Comparison of ENCODE assay signal across 22 cellular contexts in genomic region chr13:87234981-87235380, GRCh38.
DNase-seq lines count a peak whose midpoint lies in the region; ATAC-seq, FAIRE-seq and TF ChIP-seq lines count a peak whose summit lies in the region.
"Had no signal": no experiment of that assay in that cellular context is flagged by ENCODE, and none has a peak within 500 bp of the region (broad histone marks: within the 10 kb centered on the region; RNA-seq: fewer than 3 reads in every experiment).

No MANE protein-coding gene starts in this region.

- no peaks in the 10 kb centered on the region for H3K4me1 ChIP-seq in fibroblast of lung (ENCODE audit: control insufficient read depth, extremely low read depth, insufficient read depth, low read length)
- H3K4me1 ChIP-seq in gastrocnemius medialis = no peaks in the 10 kb centered on the region
- H3K4me1 ChIP-seq: left ventricle myocardium inferior, vagina had no signal

- H3K27me3 ChIP-seq in fibroblast of lung (ENCODE audit: control insufficient read depth, insufficient read depth, low read length) = no peaks in the 10 kb centered on the region
- no peaks in the 10 kb centered on the region for H3K27me3 ChIP-seq in gastrocnemius medialis
- H3K27me3 ChIP-seq: MG63, vagina had no signal

- no peaks in the 10 kb centered on the region for H3K79me2 ChIP-seq in fibroblast of lung (ENCODE audit: control insufficient read depth, insufficient read depth, low read length)

- TF ChIP-seq CTCF in fibroblast of lung (conservative IDR thresholded peaks at IDR 0.05 in 1 of 2, IDR thresholded peaks at IDR 0.05 in 1 of 2; ENCODE audit: low read depth in 1 of 2, low read length in 2 of 2) (no peak), gastrocnemius medialis (IDR thresholded peaks at IDR 0.05 in 4 of 5, conservative IDR thresholded peaks at IDR 0.05 in 1 of 5) (no peak)

- no peak overlapping the region for H2AFZ ChIP-seq in fibroblast of lung (ENCODE audit: low read length)

- no peak for TF ChIP-seq POLR2A in gastrocnemius medialis (IDR thresholded peaks at IDR 0.05)

- no peaks in the 10 kb centered on the region for H4K20me1 ChIP-seq in fibroblast of lung (ENCODE audit: control insufficient read depth, extremely low read depth, insufficient read depth, low read length)

- H3K9me3 ChIP-seq in fibroblast of lung (ENCODE audit: control insufficient read depth, insufficient read depth, low read depth, low read length) (no peaks in the 10 kb centered on the region), gastrocnemius medialis (no peaks in the 10 kb centered on the region)
- H3K9me3 ChIP-seq: MG63, vagina had no signal

- H3K36me3 ChIP-seq in fibroblast of lung (ENCODE audit: control insufficient read depth, insufficient read depth, low read length) (no peaks in the 10 kb centered on the region), gastrocnemius medialis (no peaks in the 10 kb centered on the region)
- H3K36me3 ChIP-seq: left ventricle myocardium inferior, MG63, vagina had no signal

- H3K9ac ChIP-seq in fibroblast of lung (ENCODE audit: insufficient read depth, low read length) = no peak overlapping the region

- ATAC-seq in HG03342 (IDR thresholded peaks at IDR 0.05; ENCODE audit: unreplicated experiment) (no peak), gastrocnemius medialis (no peak)
- ATAC-seq: activated CD4-positive, CD25-positive, alpha-beta regulatory T cell treated with anti-CD3 and anti-CD28 coated beads, Interleukin-2, amount 50 U/mL, for 24 hours; natural killer cell had no signal

- no peak for FAIRE-seq in urothelium cell line (lab: Jason Lieb, UNC)
- FAIRE-seq: GM18507 had no signal

- DNase-seq in KG1 (lab: John Stamatoyannopoulos, UW) (peak; percentile 14), RPMI8226 (peak; percentile 4), fibroblast of lung (ENCODE audit: low read depth in 2 of 2) (peak; percentile 76 to 95), urothelium cell line (ENCODE audit: low spot score) (peak; percentile 1), cerebellar cortex (ENCODE audit: low spot score) (no peak), gastrocnemius medialis (no peak)
- DNase-seq: activated CD8-positive, alpha-beta memory T cell treated with anti-CD3 and anti-CD28 coated beads, Interleukin-2, amount 50 U/mL, for 4 hours; activated naive CD4-positive, alpha-beta T cell treated with anti-CD3 and anti-CD28 coated beads, Interleukin-2, amount 50 U/mL, for 16 hours; CD4-positive, alpha-beta memory T cell; central memory CD4-positive, alpha-beta T cell; H7; hypothalamus; left ventricle myocardium inferior; MG63; natural killer cell; NK-92 treated with Interleukin-12 subunit alpha and Interleukin-12 subunit beta, amount 100 ng/mL, for 24 hours; stimulated activated CD4-positive, alpha-beta T cell treated with anti-CD3 and anti-CD28 coated beads, Interleukin-4, amount 100 ng/mL, for 24 hours; SW 1271 had no signal

- H3K27ac ChIP-seq in fibroblast of lung (ENCODE audit: insufficient read depth, low read length) = no peak overlapping the region
- no peak overlapping the region for H3K27ac ChIP-seq in gastrocnemius medialis
- H3K27ac ChIP-seq: left ventricle myocardium inferior, vagina had no signal

- H3K4me3 ChIP-seq in fibroblast of lung (replicated peaks in 1 of 4; ENCODE audit: control extremely low read depth in 1 of 4, insufficient read depth in 1 of 4, low read depth in 3 of 4, low read length in 4 of 4) (no peak overlapping the region), gastrocnemius medialis (no peak overlapping the region)
- H3K4me3 ChIP-seq: left ventricle myocardium inferior, MG63, vagina had no signal

- intact Hi-C loops in gastrocnemius medialis (cut with DNase I; ENCODE audit: low total_unique reads) = no loop called here

- H3K4me2 ChIP-seq in fibroblast of lung (ENCODE audit: extremely low read depth, insufficient read depth, low read length) = no peak overlapping the region

- in situ Hi-C loops in gastrocnemius medialis (cut with MboI; ENCODE audit: low sequenced_read_pairs in 4 of 4) = no loop called here

Comparison
In these comparisons a context has a peak if more than half of its experiments do, and no peak if none do; other contexts are left out.
1. DNase-seq: peak in KG1 (single experiment), RPMI8226 (single experiment), fibroblast of lung (2 of 2) and urothelium cell line (single experiment); none in cerebellar cortex (single experiment) and gastrocnemius medialis (0 of 2).